Comparison of ENCODE assay signal across 1 cellular context in genomic region chr10:59895629-59896116, GRCh38.
A peak's percentile ranks its signal among the peaks of the same experiment; 100 is the strongest.
TF ChIP-seq lines count a peak whose summit lies in the region.

No MANE protein-coding gene starts in this region.

TF ChIP-seq in HepG2, 621 proteins besides CTCF, POLR2A, EP300 and RAD21 (continued from another document and continues in another):
- TF ChIP-seq ZNF543 (CRISPR knock-in tag; IDR thresholded peaks at IDR 0.05), result no peak
- peak; percentile 86 for TF ChIP-seq SAP130 (CRISPR knock-in tag; IDR thresholded peaks at IDR 0.05; ENCODE audit: low read depth)
- no peak; the same call in 1 of the 2 replicates for TF ChIP-seq GMEB1 (CRISPR knock-in tag; IDR thresholded peaks at IDR 0.05; ENCODE audit: borderline replicate concordance)
- TF ChIP-seq, protein P1, sequence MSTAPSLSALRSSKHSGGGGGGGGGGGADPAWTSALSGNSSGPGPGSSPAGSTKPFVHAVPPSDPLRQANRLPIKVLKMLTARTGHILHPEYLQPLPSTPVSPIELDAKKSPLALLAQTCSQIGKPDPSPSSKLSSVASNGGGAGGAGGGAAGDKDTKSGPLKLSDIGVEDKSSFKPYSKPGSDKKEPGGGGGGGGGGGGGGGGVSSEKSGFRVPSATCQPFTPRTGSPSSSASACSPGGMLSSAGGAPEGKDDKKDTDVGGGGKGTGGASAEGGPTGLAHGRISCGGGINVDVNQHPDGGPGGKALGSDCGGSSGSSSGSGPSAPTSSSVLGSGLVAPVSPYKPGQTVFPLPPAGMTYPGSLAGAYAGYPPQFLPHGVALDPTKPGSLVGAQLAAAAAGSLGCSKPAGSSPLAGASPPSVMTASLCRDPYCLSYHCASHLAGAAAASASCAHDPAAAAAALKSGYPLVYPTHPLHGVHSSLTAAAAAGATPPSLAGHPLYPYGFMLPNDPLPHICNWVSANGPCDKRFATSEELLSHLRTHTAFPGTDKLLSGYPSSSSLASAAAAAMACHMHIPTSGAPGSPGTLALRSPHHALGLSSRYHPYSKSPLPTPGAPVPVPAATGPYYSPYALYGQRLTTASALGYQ (CRISPR knock-in tag; IDR thresholded peaks at IDR 0.05), result peak; percentile 50; the same call in 1 of the 2 replicates
- no peak for TF ChIP-seq LCORL (IDR thresholded peaks at IDR 0.05)
- TF ChIP-seq LCORL (CRISPR knock-in tag; IDR thresholded peaks at IDR 0.05), result peak; percentile 78
- no peak for TF ChIP-seq ZIK1 (CRISPR knock-in tag; IDR thresholded peaks at IDR 0.05; ENCODE audit: borderline replicate concordance, low read depth)
- no peak for TF ChIP-seq ZNF775 (CRISPR knock-in tag; IDR thresholded peaks at IDR 0.05; ENCODE audit: borderline replicate concordance)
- TF ChIP-seq ZNF124 (CRISPR knock-in tag; IDR thresholded peaks at IDR 0.05), result no peak
- 0 out of 2 replicates have a peak, but pooled peaks have one; percentile 58 for TF ChIP-seq MXD4 (CRISPR knock-in tag; IDR thresholded peaks at IDR 0.05)
- TF ChIP-seq, protein P2, sequence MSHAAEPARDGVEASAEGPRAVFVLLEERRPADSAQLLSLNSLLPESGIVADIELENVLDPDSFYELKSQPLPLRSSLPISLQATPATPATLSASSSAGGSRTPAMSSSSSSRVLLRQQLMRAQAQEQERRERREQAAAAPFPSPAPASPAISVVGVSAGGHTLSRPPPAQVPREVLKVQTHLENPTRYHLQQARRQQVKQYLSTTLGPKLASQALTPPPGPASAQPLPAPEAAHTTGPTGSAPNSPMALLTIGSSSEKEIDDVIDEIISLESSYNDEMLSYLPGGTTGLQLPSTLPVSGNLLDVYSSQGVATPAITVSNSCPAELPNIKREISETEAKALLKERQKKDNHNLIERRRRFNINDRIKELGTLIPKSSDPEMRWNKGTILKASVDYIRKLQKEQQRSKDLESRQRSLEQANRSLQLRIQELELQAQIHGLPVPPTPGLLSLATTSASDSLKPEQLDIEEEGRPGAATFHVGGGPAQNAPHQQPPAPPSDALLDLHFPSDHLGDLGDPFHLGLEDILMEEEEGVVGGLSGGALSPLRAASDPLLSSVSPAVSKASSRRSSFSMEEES (CRISPR knock-in tag; IDR thresholded peaks at IDR 0.05), result 0 out of 2 replicates have a peak, but pooled peaks have one; percentile 37
- TF ChIP-seq ZNF317 (CRISPR knock-in tag; IDR thresholded peaks at IDR 0.05), result peak; percentile 63; the same call in 1 of the 2 replicates
- no peak for TF ChIP-seq ARID2 (CRISPR knock-in tag; IDR thresholded peaks at IDR 0.05; ENCODE audit: borderline replicate concordance)
- TF ChIP-seq PHF21A (CRISPR knock-in tag; IDR thresholded peaks at IDR 0.05), result 0 out of 2 replicates have a peak, but pooled peaks have one; percentile 31
- TF ChIP-seq SP4 (CRISPR knock-in tag; IDR thresholded peaks at IDR 0.05), result no peak
- TF ChIP-seq, protein P3, sequence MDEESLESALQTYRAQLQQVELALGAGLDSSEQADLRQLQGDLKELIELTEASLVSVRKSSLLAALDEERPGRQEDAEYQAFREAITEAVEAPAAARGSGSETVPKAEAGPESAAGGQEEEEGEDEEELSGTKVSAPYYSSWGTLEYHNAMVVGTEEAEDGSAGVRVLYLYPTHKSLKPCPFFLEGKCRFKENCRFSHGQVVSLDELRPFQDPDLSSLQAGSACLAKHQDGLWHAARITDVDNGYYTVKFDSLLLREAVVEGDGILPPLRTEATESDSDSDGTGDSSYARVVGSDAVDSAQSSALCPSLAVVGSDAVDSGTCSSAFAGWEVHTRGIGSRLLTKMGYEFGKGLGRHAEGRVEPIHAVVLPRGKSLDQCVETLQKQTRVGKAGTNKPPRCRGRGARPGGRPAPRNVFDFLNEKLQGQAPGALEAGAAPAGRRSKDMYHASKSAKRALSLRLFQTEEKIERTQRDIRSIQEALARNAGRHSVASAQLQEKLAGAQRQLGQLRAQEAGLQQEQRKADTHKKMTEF (CRISPR knock-in tag; IDR thresholded peaks at IDR 0.05), result peak; percentile 62
- no peak for TF ChIP-seq KLF12 (CRISPR knock-in tag; IDR thresholded peaks at IDR 0.05; ENCODE audit: borderline replicate concordance)
- no peak for TF ChIP-seq REL (CRISPR knock-in tag; conservative IDR thresholded peaks at IDR 0.05)
- no peak for TF ChIP-seq REST (IDR thresholded peaks at IDR 0.05; ENCODE audit: borderline replicate concordance in 1 of 2, low read depth in 1 of 2, low read length in 2 of 2)
- no peak for TF ChIP-seq MED8 (CRISPR knock-in tag; IDR thresholded peaks at IDR 0.05; ENCODE audit: insufficient replicate concordance)
- no peak for TF ChIP-seq PRMT3 (CRISPR knock-in tag; IDR thresholded peaks at IDR 0.05; ENCODE audit: borderline replicate concordance, low read depth)
- no peak for TF ChIP-seq ZNF549 (CRISPR knock-in tag; IDR thresholded peaks at IDR 0.05)
- TF ChIP-seq NFKBIZ (CRISPR knock-in tag; IDR thresholded peaks at IDR 0.05), result no peak
- TF ChIP-seq FOXO1 (CRISPR knock-in tag; IDR thresholded peaks at IDR 0.05), result peak; percentile 82
- TF ChIP-seq ZNF710 (CRISPR knock-in tag; IDR thresholded peaks at IDR 0.05; ENCODE audit: borderline replicate concordance), result 0 out of 2 replicates have a peak, but pooled peaks have one; percentile 40
- peak; percentile 89 for TF ChIP-seq NR2F6 (IDR thresholded peaks at IDR 0.05)
- peak; percentile 91 for TF ChIP-seq NR2F6 (CRISPR knock-in tag; IDR thresholded peaks at IDR 0.05)
- TF ChIP-seq MTF1 (CRISPR knock-in tag; IDR thresholded peaks at IDR 0.05), result no peak
- no peak for TF ChIP-seq SMARCE1 (IDR thresholded peaks at IDR 0.05; ENCODE audit: borderline replicate concordance)
- TF ChIP-seq ZNF609 (CRISPR knock-in tag; IDR thresholded peaks at IDR 0.05; ENCODE audit: borderline replicate concordance), result peak; percentile 71; the same call in 1 of the 2 replicates
- TF ChIP-seq DNMT3B (CRISPR knock-in tag; conservative IDR thresholded peaks at IDR 0.05), result 0 out of 2 replicates have a peak, but pooled peaks have one; percentile 24
- TF ChIP-seq ZNF574 (CRISPR knock-in tag; IDR thresholded peaks at IDR 0.05), result peak; percentile 62
- TF ChIP-seq, protein P4, sequence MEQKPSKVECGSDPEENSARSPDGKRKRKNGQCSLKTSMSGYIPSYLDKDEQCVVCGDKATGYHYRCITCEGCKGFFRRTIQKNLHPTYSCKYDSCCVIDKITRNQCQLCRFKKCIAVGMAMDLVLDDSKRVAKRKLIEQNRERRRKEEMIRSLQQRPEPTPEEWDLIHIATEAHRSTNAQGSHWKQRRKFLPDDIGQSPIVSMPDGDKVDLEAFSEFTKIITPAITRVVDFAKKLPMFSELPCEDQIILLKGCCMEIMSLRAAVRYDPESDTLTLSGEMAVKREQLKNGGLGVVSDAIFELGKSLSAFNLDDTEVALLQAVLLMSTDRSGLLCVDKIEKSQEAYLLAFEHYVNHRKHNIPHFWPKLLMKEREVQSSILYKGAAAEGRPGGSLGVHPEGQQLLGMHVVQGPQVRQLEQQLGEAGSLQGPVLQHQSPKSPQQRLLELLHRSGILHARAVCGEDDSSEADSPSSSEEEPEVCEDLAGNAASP (CRISPR knock-in tag; IDR thresholded peaks at IDR 0.05; ENCODE audit: borderline replicate concordance), result peak; percentile 58; the same call in 1 of the 2 replicates
- no peak for TF ChIP-seq NCOR1 (IDR thresholded peaks at IDR 0.05; ENCODE audit: borderline replicate concordance, low read length)
